In genomic region chr4:57043304-57044251, GRCh38 we compare ENCODE assay signal across 11 cellular contexts.
DNase-seq lines count a peak whose midpoint lies in the region; ATAC-seq and TF ChIP-seq lines count a peak whose summit lies in the region.
"Had no signal": no experiment of that assay in that cellular context is flagged by ENCODE, and none has a peak within 500 bp of the region (broad histone marks: within the 10 kb centered on the region; RNA-seq: fewer than 3 reads in every experiment).

No MANE protein-coding gene starts in this region.

- in situ Hi-C loops in gastrocnemius medialis (cut with MboI; ENCODE audit: low sequenced_read_pairs in 4 of 4) = no loop called here

- H3K27me3 Mint-ChIP-seq in activated naive CD8-positive, alpha-beta T cell treated with anti-CD3 and anti-CD28 coated beads for 36 hours = peaks cover 21% of the 10 kb centered on the region

- H3K4me3 ChIP-seq in body of pancreas (no peak overlapping the region), right atrium auricular region (no peak overlapping the region), gastrocnemius medialis (no peak overlapping the region)

- WGBS in body of pancreas, 2 donors = 54 to 57% methylated on average over 6 of the region's 6 CpGs

- intact Hi-C loops in body of pancreas (cut with DNase I) (no loop called here), gastrocnemius medialis (cut with DNase I; ENCODE audit: low total_unique reads) (loop anchor here (5.0 kb wide), 1 partner anchor 69 kb away; the partner anchor contains the start of gene IGFBP7), posterior cingulate gyrus (cut with DNase I) (no loop called here)

- TF ChIP-seq CTCF in body of pancreas (IDR thresholded peaks at IDR 0.05) (no peak), right atrium auricular region (IDR thresholded peaks at IDR 0.05) (no peak), gastrocnemius medialis (IDR thresholded peaks at IDR 0.05 in 4 of 5, conservative IDR thresholded peaks at IDR 0.05 in 1 of 5) (no peak)

- ATAC-seq in body of pancreas = peak; percentile 58
- ATAC-seq in gastrocnemius medialis = peak; percentile 63 to 76
- ATAC-seq in HG03565 (IDR thresholded peaks at IDR 0.05; ENCODE audit: unreplicated experiment) = no peak
- ATAC-seq in GM19351 (IDR thresholded peaks at IDR 0.05; ENCODE audit: unreplicated experiment) = no peak

- no peaks in the 10 kb centered on the region for H3K9me3 ChIP-seq in body of pancreas
- H3K9me3 ChIP-seq in right atrium auricular region = no peaks in the 10 kb centered on the region
- H3K9me3 ChIP-seq in gastrocnemius medialis = no peaks in the 10 kb centered on the region

- no peaks in the 10 kb centered on the region for H3K36me3 Mint-ChIP-seq in activated naive CD8-positive, alpha-beta T cell treated with anti-CD3 and anti-CD28 coated beads for 36 hours
- H3K36me3 Mint-ChIP-seq: activated naive CD8-positive, alpha-beta T cell had no signal

- H3K9me3 Mint-ChIP-seq in activated naive CD8-positive, alpha-beta T cell treated with anti-CD3 and anti-CD28 coated beads for 36 hours = peaks cover 4% of the 10 kb centered on the region

- TF ChIP-seq POLR2A in body of pancreas (IDR thresholded peaks at IDR 0.05) = no peak
- no peak for TF ChIP-seq POLR2A in gastrocnemius medialis (IDR thresholded peaks at IDR 0.05)

- no peaks in the 10 kb centered on the region for H3K4me1 Mint-ChIP-seq in activated naive CD8-positive, alpha-beta T cell treated with anti-CD3 and anti-CD28 coated beads for 36 hours
- H3K4me1 Mint-ChIP-seq: CD4-positive, alpha-beta memory T cell had no signal

- H3K27ac ChIP-seq in body of pancreas (peak overlapping the region in 2 of 4 donors; percentile 49 to 66), right atrium auricular region (peak overlapping the region; percentile 70 to 76), gastrocnemius medialis (peak overlapping the region; percentile 58 to 73 (median 64))

- no peaks in the 10 kb centered on the region for H3K4me1 ChIP-seq in body of pancreas
- H3K4me1 ChIP-seq in right atrium auricular region = peaks cover 0 to 60% of the 10 kb centered on the region in 2 donors
- peaks cover 6 to 35% of the 10 kb centered on the region in 2 donors for H3K4me1 ChIP-seq in gastrocnemius medialis

- DNase-seq in Daoy (ENCODE audit: low read depth) = peak; percentile 6
- peak in 1 of 4 donors; percentile 23 for DNase-seq in body of pancreas
- DNase-seq in right atrium auricular region (ENCODE audit: low spot score) = no peak
- no peak for DNase-seq in gastrocnemius medialis
- DNase-seq in activated naive CD8-positive, alpha-beta T cell treated with anti-CD3 and anti-CD28 coated beads for 36 hours = no peak
- DNase-seq in posterior cingulate gyrus = no peak
- DNase-seq: activated CD4-positive, CD25-positive, alpha-beta regulatory T cell; CD4-positive, alpha-beta memory T cell had no signal

- H3K4me3 Mint-ChIP-seq in activated naive CD8-positive, alpha-beta T cell treated with anti-CD3 and anti-CD28 coated beads for 36 hours = no peak overlapping the region
- H3K4me3 Mint-ChIP-seq: activated naive CD8-positive, alpha-beta T cell; CD4-positive, alpha-beta memory T cell had no signal

- H3K36me3 ChIP-seq in body of pancreas (replicated peaks in 1 of 2; ENCODE audit: insufficient read depth in 1 of 2, low read depth in 2 of 2) (no peaks in the 10 kb centered on the region), right atrium auricular region (no peaks in the 10 kb centered on the region), gastrocnemius medialis (no peaks in the 10 kb centered on the region)

- H3K27me3 ChIP-seq in body of pancreas (no peaks in the 10 kb centered on the region), right atrium auricular region (no peaks in the 10 kb centered on the region), gastrocnemius medialis (no peaks in the 10 kb centered on the region)

- H3K27ac Mint-ChIP-seq in activated naive CD8-positive, alpha-beta T cell treated with anti-CD3 and anti-CD28 coated beads for 36 hours = no peak overlapping the region
- H3K27ac Mint-ChIP-seq: activated naive CD8-positive, alpha-beta T cell had no signal

Comparison
In these comparisons a context has a peak if more than half of its experiments do, and no peak if none do; other contexts are left out.
1. ATAC-seq: peak in body of pancreas (single experiment) and gastrocnemius medialis (2 of 2); none in HG03565 (single experiment) and GM19351 (single experiment).